In the genomic region with DNA sequence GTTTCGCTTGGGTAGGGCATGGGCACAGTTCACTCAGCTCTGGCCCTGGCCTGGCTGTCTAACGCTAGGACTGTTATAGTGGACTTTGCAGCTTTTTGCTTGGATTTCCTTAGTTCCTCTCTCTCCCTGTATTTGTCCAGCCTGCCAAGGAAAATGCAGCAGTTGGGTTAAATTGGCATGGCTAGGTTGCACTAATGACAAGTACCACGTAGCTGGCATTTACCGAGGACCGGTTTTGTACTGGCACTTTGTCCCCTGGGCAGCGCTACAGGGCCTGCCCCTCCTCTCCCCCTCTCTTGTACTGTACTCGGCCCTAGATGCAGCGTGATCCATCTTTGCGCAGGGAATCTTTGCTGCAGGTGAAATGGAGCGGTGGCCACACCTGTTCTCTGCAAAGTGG, we compare ENCODE assay signal across 11 cellular contexts. TPM values are rescaled to one million over a fixed set of nuclear protein-coding genes. Genes with fewer than 3 reads are reported as not detected.
DNase-seq lines count a peak whose midpoint lies in the region; ATAC-seq, FAIRE-seq and TF ChIP-seq lines count a peak whose summit lies in the region.
"Had no signal": no experiment of that assay in that cellular context is flagged by ENCODE, and none has a peak within 500 bp of the region (broad histone marks: within the 10 kb centered on the region; RNA-seq: fewer than 3 reads in every experiment).

No MANE protein-coding gene starts in this region.

- no peak overlapping the region for H3K23ac ChIP-seq in mesenchymal stem cell (ENCODE audit: low read length in 2 of 2)

- H3K18ac ChIP-seq in mesenchymal stem cell (ENCODE audit: low read depth in 1 of 2, low read length in 2 of 2), result no peak overlapping the region

- no TSS peak for BruUV-seq in MCF 10A (replicated peaks; lab: Mats Ljungman, UMichigan)

- no peak overlapping the region for H3K14ac ChIP-seq in mesenchymal stem cell (ENCODE audit: low read length in 2 of 2)

- no peak overlapping the region for H3K4ac ChIP-seq in mesenchymal stem cell (ENCODE audit: low read depth in 1 of 2, low read length in 2 of 2)

- CTCF ChIA-PET in MCF 10A (lab: Yijun Ruan, JAX), result interaction anchor here (0.6 to 1.2 kb wide), 4 partner anchors 9 to 269 kb away, joined by 3 to 4 read pairs (median 4); no protein-coding TSS in a partner anchor

- TF ChIP-seq POLR2A in breast epithelium (IDR thresholded peaks at IDR 0.05), result no peak

- H3K36me3 ChIP-seq in breast epithelium (no peaks in the 10 kb centered on the region), mesenchymal stem cell (ENCODE audit: control insufficient read depth in 1 of 2, insufficient read depth in 2 of 2, low read depth in 1 of 2, low read length in 2 of 2) (peaks cover 29 to 38% of the 10 kb centered on the region in 2 experiments), kidney (ENCODE audit: control insufficient read depth in 1 of 2, insufficient read depth in 2 of 2, low read length in 2 of 2) (peaks cover 10 to 16% of the 10 kb centered on the region in 2 donors)

- H3K27ac ChIP-seq in breast epithelium (no peak overlapping the region), mesenchymal stem cell (ENCODE audit: low read length, poor library complexity, severe bottlenecking) (no peak overlapping the region), kidney (ENCODE audit: low read depth in 2 of 2, low read length in 2 of 2) (no peak overlapping the region)

- no peak overlapping the region for H3K4me3 ChIP-seq in breast epithelium
- H3K4me3 ChIP-seq in mesenchymal stem cell (ENCODE audit: insufficient read depth in 1 of 2, low read depth in 1 of 2, low read length in 2 of 2), result peak overlapping the region in 1 of 2 experiments; percentile 96
- peak overlapping the region in 1 of 2 donors; percentile 32 for H3K4me3 ChIP-seq in kidney (ENCODE audit: low read length in 2 of 2)

- no peak overlapping the region for H2AK5ac ChIP-seq in mesenchymal stem cell (ENCODE audit: low read length, severe bottlenecking)

- 95% methylated on average over 10 of the region's 10 CpGs for WGBS in mesenchymal stem cell

- intact Hi-C loops in MCF 10A (cut with micrococcal nuclease) (no loop called here), breast epithelium (cut with DNase I; ENCODE audit: low total_unique reads) (no loop called here), kidney (cut with DNase I) (no loop called here)

- H4K91ac ChIP-seq in mesenchymal stem cell (ENCODE audit: low read length), result no peak overlapping the region

- no peak overlapping the region for H2BK12ac ChIP-seq in mesenchymal stem cell (ENCODE audit: low read length in 2 of 2)

- H3K9me3 Mint-ChIP-seq in MCF 10A (ENCODE audit: unreplicated experiment) (no peaks in the 10 kb centered on the region), type B pancreatic cell (no peaks in the 10 kb centered on the region)
- H3K9me3 Mint-ChIP-seq in activated naive CD8-positive, alpha-beta T cell (ENCODE audit: low read depth), result no peaks in the 10 kb centered on the region

- TF ChIP-seq CTCF in MCF 10A (IDR thresholded peaks at IDR 0.05; ENCODE audit: unreplicated experiment) (no peak), breast epithelium (IDR thresholded peaks at IDR 0.05) (no peak), type B pancreatic cell (conservative IDR thresholded peaks at IDR 0.05) (no peak), kidney (IDR thresholded peaks at IDR 0.05; ENCODE audit: borderline replicate concordance, extremely low read depth, insufficient read depth) (no peak)

- no peak for FAIRE-seq in kidney (lab: Jason Lieb, UNC)

- H3K36me3 Mint-ChIP-seq in MCF 10A (ENCODE audit: insufficient read depth, unreplicated experiment) (peaks cover 42% of the 10 kb centered on the region), type B pancreatic cell (peaks cover 24% of the 10 kb centered on the region)
- peaks cover 12% of the 10 kb centered on the region for H3K36me3 Mint-ChIP-seq in activated naive CD8-positive, alpha-beta T cell

- H2BK5ac ChIP-seq in mesenchymal stem cell (ENCODE audit: low read depth, low read length, poor library complexity, severe bottlenecking), result no peak overlapping the region

- no peaks in the 10 kb centered on the region for H3K27me3 Mint-ChIP-seq in MCF 10A (ENCODE audit: insufficient read depth, unreplicated experiment)
- H3K27me3 Mint-ChIP-seq in activated naive CD8-positive, alpha-beta T cell, result no peaks in the 10 kb centered on the region
- H3K27me3 Mint-ChIP-seq in type B pancreatic cell, result no peaks in the 10 kb centered on the region

- no peak overlapping the region for H3K4me2 ChIP-seq in mesenchymal stem cell (ENCODE audit: low read length, poor library complexity, severe bottlenecking)

- H4K8ac ChIP-seq in mesenchymal stem cell (ENCODE audit: low read length), result no peak overlapping the region

- H3K4me3 Mint-ChIP-seq in MCF 10A (ENCODE audit: unreplicated experiment), result peak overlapping the region; percentile 77
- peak overlapping the region; percentile 95 for H3K4me3 Mint-ChIP-seq in activated naive CD8-positive, alpha-beta T cell
- peak overlapping the region; percentile 75 for H3K4me3 Mint-ChIP-seq in type B pancreatic cell

- no peak overlapping the region for H2AFZ ChIP-seq in mesenchymal stem cell (ENCODE audit: low read depth, low read length)

- peaks cover 3 to 39% of the 10 kb centered on the region in 2 donors for H3K4me1 ChIP-seq in breast epithelium
- peaks cover 25% of the 10 kb centered on the region for H3K4me1 ChIP-seq in mesenchymal stem cell (ENCODE audit: control insufficient read depth, insufficient read depth, low read depth, low read length)
- peaks cover 9 to 27% of the 10 kb centered on the region in 2 donors for H3K4me1 ChIP-seq in kidney (ENCODE audit: control insufficient read depth in 1 of 2, insufficient read depth in 1 of 2, low read depth in 1 of 2, low read length in 2 of 2)

- H3K27me3 ChIP-seq in breast epithelium (no peaks in the 10 kb centered on the region), mesenchymal stem cell (ENCODE audit: control insufficient read depth in 1 of 2, insufficient read depth in 1 of 2, low read length in 2 of 2) (no peaks in the 10 kb centered on the region)

- DNase-seq in MCF 10A (ENCODE audit: unreplicated experiment) (no peak), breast epithelium (ENCODE audit: low spot score in 2 of 2) (no peak), mesenchymal stem cell (no peak), type B pancreatic cell (ENCODE audit: extremely low spot score, unreplicated experiment) (no peak), SKM-1 (lab: John Stamatoyannopoulos, UW; ENCODE audit: unreplicated experiment) (no peak), kidney (no peak)
- DNase-seq: effector CD4-positive, alpha-beta T cell; NCI-H446 treated with DMSO at 0.1 percent for 48 hours; SW 1271 had no signal

- H2BK15ac ChIP-seq in mesenchymal stem cell (ENCODE audit: low read depth, poor library complexity, severe bottlenecking), result no peak overlapping the region

- POLR2A ChIA-PET in MCF 10A (lab: Yijun Ruan, JAX), result interaction anchor here (0.6 to 1.7 kb wide), 8 partner anchors 9 to 216 kb away, joined by 3 to 9 read pairs (median 4); a partner anchor contains a TSS

- no peaks in the 10 kb centered on the region for H3K9me3 ChIP-seq in breast epithelium
- H3K9me3 ChIP-seq in mesenchymal stem cell (ENCODE audit: control insufficient read depth, low read length), result no peaks in the 10 kb centered on the region
- H3K9me3 ChIP-seq in kidney (ENCODE audit: control insufficient read depth in 1 of 2, low read length in 2 of 2), result no peaks in the 10 kb centered on the region

- no peak overlapping the region for H2BK120ac ChIP-seq in mesenchymal stem cell (ENCODE audit: low read depth, low read length)

- H3K9ac ChIP-seq in mesenchymal stem cell (ENCODE audit: low read length) (peak overlapping the region; percentile 59), kidney (ENCODE audit: low read length in 2 of 2) (no peak overlapping the region)

- no peak for ATAC-seq in GM18520 (IDR thresholded peaks at IDR 0.05; ENCODE audit: unreplicated experiment)

- H3K4me1 Mint-ChIP-seq in MCF 10A (ENCODE audit: insufficient read depth, unreplicated experiment) (peaks cover 20% of the 10 kb centered on the region), type B pancreatic cell (ENCODE audit: unreplicated experiment) (peaks cover 37% of the 10 kb centered on the region)
- H3K4me1 Mint-ChIP-seq in activated naive CD8-positive, alpha-beta T cell (ENCODE audit: low read depth), result peaks cover 37% of the 10 kb centered on the region

- H3K79me1 ChIP-seq in mesenchymal stem cell (replicated peaks; ENCODE audit: low read length, poor library complexity, severe bottlenecking), result peaks cover 34% of the 10 kb centered on the region

- H3K27ac Mint-ChIP-seq in MCF 10A (ENCODE audit: low read depth, unreplicated experiment) (peak overlapping the region; percentile 47), type B pancreatic cell (peak overlapping the region; percentile 74)
- peak overlapping the region; percentile 70 for H3K27ac Mint-ChIP-seq in activated naive CD8-positive, alpha-beta T cell

RNA-seq across cellular contexts. Expression of a gene that starts 2.4 kb away (rescaled TPM):
- total RNA-seq in MCF 10A (2022) (36.5 and 43.8 TPM in 2 replicates), breast epithelium (10 to 100 TPM; 16.0 to 17.7 (median 17.4) TPM), type B pancreatic cell (ENCODE audit: low replicate concordance) (42.1 and 45.7 TPM in 2 replicates), kidney (25.4 TPM)
- 15.8 TPM for polyA plus RNA-seq in mesenchymal stem cell (2013, experiment 1 of 2)
- polyA plus RNA-seq in mesenchymal stem cell (2013, experiment 2 of 2), result 15.4 TPM
- polyA plus RNA-seq in kidney (ENCODE audit: insufficient read depth, low read depth, low replicate concordance), result 18.8 TPM

RNA-seq across cellular contexts. Expression of a gene that starts 26.1 kb away (rescaled TPM):
- 21.0 and 53.3 TPM in 2 replicates for total RNA-seq in MCF 10A (2022)
- total RNA-seq in breast epithelium, result not detected
- not detected for polyA plus RNA-seq in mesenchymal stem cell (2013, experiment 1 of 2)
- not detected for polyA plus RNA-seq in mesenchymal stem cell (2013, experiment 2 of 2)
- 66.2 and 78.6 TPM in 2 replicates for total RNA-seq in type B pancreatic cell (ENCODE audit: low replicate concordance)
- total RNA-seq in kidney, result 232 TPM
- not detected for polyA plus RNA-seq in kidney (ENCODE audit: insufficient read depth, low read depth, low replicate concordance)

Comparison
In these comparisons a context has a peak if more than half of its experiments do, and no peak if none do; other contexts are left out.
1. RNA of a gene that starts 26.1 kb away (total RNA-seq): 232 TPM in kidney (single experiment), 66.2 to 78.6 TPM in type B pancreatic cell and 21.0 to 53.3 TPM in MCF 10A; not detected in breast epithelium; every median in the first group is over 10 times any median in the second.
2. Peak in every context shown above with its lines, with median percentiles within 50 percentile points of each other: H3K27ac Mint-ChIP-seq and H3K4me3 Mint-ChIP-seq.